ENCODE assay signal across 1 cellular context in the genomic region with DNA sequence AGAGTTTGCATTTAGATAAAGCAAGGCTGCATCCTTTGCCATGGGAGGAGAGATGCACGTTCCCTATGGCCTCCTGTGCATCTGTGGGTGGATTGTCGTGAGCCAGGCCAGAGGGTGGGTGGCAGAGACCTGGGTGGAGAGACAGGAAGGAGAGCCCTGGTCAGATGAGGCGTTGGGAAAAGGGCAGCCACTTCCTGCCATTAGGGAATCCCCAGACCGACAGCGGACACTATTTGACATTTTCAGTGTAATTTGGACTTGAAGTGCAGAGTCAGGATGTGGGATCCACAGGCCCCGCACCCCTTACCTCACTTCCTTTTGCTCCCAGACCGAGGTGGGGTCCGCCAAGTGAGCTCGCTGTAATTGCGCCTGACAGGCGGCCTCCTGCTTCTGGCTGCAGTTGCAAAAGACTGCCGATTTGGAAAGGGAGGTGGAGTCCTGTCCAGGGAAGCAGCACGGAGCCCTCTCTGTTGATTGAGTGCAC.
TF ChIP-seq lines count a peak whose summit lies in the region.

No MANE protein-coding gene starts in this region.

TF ChIP-seq in WTC11, 78 proteins besides CTCF, POLR2A, EP300 and RAD21 (continued from another document):
- TF ChIP-seq SMAD4 (CRISPR knock-in tag; IDR thresholded peaks at IDR 0.05) (no peak), EMX1 (CRISPR knock-in tag; IDR thresholded peaks at IDR 0.05) (no peak), TCF7 (CRISPR knock-in tag; IDR thresholded peaks at IDR 0.05; ENCODE audit: low read depth) (no peak), SOX15 (CRISPR knock-in tag; IDR thresholded peaks at IDR 0.05) (no peak), CREB1 (CRISPR knock-in tag; IDR thresholded peaks at IDR 0.05) (no peak), NR2C2 (CRISPR knock-in tag; IDR thresholded peaks at IDR 0.05) (no peak), GRHL2 (CRISPR knock-in tag; IDR thresholded peaks at IDR 0.05; ENCODE audit: insufficient replicate concordance, severe bottlenecking) (no peak)
- TF ChIP-seq, protein P1, sequence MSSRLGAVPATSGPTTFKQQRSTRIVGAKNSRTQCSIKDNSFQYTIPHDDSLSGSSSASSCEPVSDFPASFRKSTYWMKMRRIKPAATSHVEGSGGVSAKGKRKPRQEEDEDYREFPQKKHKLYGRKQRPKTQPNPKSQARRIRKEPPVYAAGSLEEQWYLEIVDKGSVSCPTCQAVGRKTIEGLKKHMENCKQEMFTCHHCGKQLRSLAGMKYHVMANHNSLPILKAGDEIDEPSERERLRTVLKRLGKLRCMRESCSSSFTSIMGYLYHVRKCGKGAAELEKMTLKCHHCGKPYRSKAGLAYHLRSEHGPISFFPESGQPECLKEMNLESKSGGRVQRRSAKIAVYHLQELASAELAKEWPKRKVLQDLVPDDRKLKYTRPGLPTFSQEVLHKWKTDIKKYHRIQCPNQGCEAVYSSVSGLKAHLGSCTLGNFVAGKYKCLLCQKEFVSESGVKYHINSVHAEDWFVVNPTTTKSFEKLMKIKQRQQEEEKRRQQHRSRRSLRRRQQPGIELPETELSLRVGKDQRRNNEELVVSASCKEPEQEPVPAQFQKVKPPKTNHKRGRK (CRISPR knock-in tag; IDR thresholded peaks at IDR 0.05; ENCODE audit: borderline replicate concordance): no peak
- TF ChIP-seq, protein P2, sequence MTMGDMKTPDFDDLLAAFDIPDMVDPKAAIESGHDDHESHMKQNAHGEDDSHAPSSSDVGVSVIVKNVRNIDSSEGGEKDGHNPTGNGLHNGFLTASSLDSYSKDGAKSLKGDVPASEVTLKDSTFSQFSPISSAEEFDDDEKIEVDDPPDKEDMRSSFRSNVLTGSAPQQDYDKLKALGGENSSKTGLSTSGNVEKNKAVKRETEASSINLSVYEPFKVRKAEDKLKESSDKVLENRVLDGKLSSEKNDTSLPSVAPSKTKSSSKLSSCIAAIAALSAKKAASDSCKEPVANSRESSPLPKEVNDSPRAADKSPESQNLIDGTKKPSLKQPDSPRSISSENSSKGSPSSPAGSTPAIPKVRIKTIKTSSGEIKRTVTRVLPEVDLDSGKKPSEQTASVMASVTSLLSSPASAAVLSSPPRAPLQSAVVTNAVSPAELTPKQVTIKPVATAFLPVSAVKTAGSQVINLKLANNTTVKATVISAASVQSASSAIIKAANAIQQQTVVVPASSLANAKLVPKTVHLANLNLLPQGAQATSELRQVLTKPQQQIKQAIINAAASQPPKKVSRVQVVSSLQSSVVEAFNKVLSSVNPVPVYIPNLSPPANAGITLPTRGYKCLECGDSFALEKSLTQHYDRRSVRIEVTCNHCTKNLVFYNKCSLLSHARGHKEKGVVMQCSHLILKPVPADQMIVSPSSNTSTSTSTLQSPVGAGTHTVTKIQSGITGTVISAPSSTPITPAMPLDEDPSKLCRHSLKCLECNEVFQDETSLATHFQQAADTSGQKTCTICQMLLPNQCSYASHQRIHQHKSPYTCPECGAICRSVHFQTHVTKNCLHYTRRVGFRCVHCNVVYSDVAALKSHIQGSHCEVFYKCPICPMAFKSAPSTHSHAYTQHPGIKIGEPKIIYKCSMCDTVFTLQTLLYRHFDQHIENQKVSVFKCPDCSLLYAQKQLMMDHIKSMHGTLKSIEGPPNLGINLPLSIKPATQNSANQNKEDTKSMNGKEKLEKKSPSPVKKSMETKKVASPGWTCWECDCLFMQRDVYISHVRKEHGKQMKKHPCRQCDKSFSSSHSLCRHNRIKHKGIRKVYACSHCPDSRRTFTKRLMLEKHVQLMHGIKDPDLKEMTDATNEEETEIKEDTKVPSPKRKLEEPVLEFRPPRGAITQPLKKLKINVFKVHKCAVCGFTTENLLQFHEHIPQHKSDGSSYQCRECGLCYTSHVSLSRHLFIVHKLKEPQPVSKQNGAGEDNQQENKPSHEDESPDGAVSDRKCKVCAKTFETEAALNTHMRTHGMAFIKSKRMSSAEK (CRISPR knock-in tag; IDR thresholded peaks at IDR 0.05; ENCODE audit: borderline replicate concordance): no peak
